Comparison of ENCODE assay signal across 27 cellular contexts in the genomic region with DNA sequence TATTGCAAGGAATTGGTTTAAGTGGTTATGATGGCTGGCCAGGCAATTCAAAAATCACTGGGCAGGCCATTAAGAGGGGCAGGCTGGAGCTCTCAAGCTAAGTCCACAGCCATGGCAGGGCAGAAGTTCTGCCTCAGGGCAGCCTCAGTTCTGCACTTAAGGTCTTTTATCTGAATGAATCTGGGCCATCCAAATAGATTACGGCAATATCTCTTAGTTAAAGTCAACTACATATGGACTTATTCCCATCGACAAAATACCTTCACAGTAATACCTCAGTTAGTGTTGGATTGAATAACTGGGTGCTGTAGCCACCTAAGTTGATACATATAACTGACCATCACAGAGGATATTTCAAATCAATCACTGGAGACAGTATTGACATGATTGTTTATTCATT.
"Had no signal": no experiment of that assay in that cellular context is flagged by ENCODE, and none has a peak within 500 bp of the region (broad histone marks: within the 10 kb centered on the region; RNA-seq: fewer than 3 reads in every experiment).

No MANE protein-coding gene starts in this region.

- ATAC-seq: stimulated activated effector memory CD8-positive, alpha-beta T cell treated with anti-CD3 and anti-CD28 coated beads, Interleukin-12 subunit alpha, Interleukin-12 subunit beta, amount 100 ng/mL, for 72 hours; stimulated activated memory B cell treated with anti-CD40 and anti-IgM and Interleukin-4, amounts not matched to agents 10 μg/mL and 1 μg/mL and 100 μg/mL, for 72 hours; stimulated activated naive B cell treated with anti-CD40 and anti-IgM and Interleukin-4, amounts not matched to agents 10 μg/mL and 1 μg/mL and 100 μg/mL, for 72 hours; stimulated activated naive CD8-positive, alpha-beta T cell treated with anti-CD3 and anti-CD28 coated beads, Interleukin-15, amount 100 ng/mL, for 72 hours; stimulated activated naive CD8-positive, alpha-beta T cell treated with anti-CD3 and anti-CD28 coated beads, Interleukin-15, Interleukin-2, amounts not matched to agents 100 U/mL and 50 U/mL, for 24 hours; upper lobe of right lung had no signal

- H3K9me3 ChIP-seq: suprapubic skin, testis, thoracic aorta, thyroid gland, tibial artery, transverse colon, upper lobe of left lung, upper lobe of right lung, uterus, vagina had no signal

- FAIRE-seq: urothelium cell line had no signal

- H3K4me1 ChIP-seq: stomach, suprapubic skin, testis, thyroid gland, tibial artery, tibial nerve, transverse colon, upper lobe of left lung, upper lobe of right lung, uterus, vagina had no signal

- H3K27ac ChIP-seq: stomach, suprapubic skin, testis, thoracic aorta, thyroid gland, tibial artery, tibial nerve, transverse colon, upper lobe of left lung, upper lobe of right lung, uterus, vagina had no signal

- H3K4me3 ChIP-seq: stomach, suprapubic skin, testis, thoracic aorta, thyroid gland, tibial artery, tibial nerve, transverse colon, upper lobe of left lung, upper lobe of right lung, uterus, vagina had no signal

- DNase-seq: stimulated activated CD4-positive, alpha-beta T cell treated with anti-CD3 and anti-CD28 coated beads, Interleukin-2, amount 100 ng/mL, for 48 hours; stimulated activated CD4-positive, alpha-beta T cell treated with anti-CD3 and anti-CD28 coated beads, Interleukin-4, amount 100 ng/mL, for 1 hour; stimulated activated CD4-positive, alpha-beta T cell treated with anti-CD3 and anti-CD28 coated beads, Interleukin-4, amount 100 ng/mL, for 24 hours; stimulated activated CD4-positive, alpha-beta T cell treated with anti-CD3 and anti-CD28 coated beads, Interleukin-4, amount 100 ng/mL, for 4 hours; stimulated activated CD8-positive, alpha-beta memory T cell treated with anti-CD3 and anti-CD28 coated beads, Interleukin-4, amount 100 ng/mL, for 48 hours; stimulated activated naive B cell treated with anti-CD40 and anti-IgM and Interleukin-4, amounts not matched to agents 10 μg/mL and 1 μg/mL and 100 μg/mL, for 72 hours; stimulated activated naive CD4-positive, alpha-beta T cell; stimulated activated naive CD4-positive, alpha-beta T cell treated with Interleukin-2 at 50 U/mL for 16 hours; stimulated activated naive CD8-positive, alpha-beta T cell treated with anti-CD3 and anti-CD28 coated beads, Interleukin-15, amount 100 ng/mL, for 72 hours; stimulated activated naive CD8-positive, alpha-beta T cell treated with anti-CD3 and anti-CD28 coated beads, Interleukin-15, Interleukin-2, amounts not matched to agents 100 U/mL and 50 U/mL, for 24 hours; stomach; substantia nigra; testis; thyroid gland; tibial artery; transverse colon; trophoblast cell; upper lobe of right lung; uterus had no signal

- H3K36me3 ChIP-seq: stomach, suprapubic skin, thoracic aorta, thyroid gland, tibial artery, tibial nerve, transverse colon, upper lobe of left lung, upper lobe of right lung, uterus, vagina had no signal

- H3K27me3 ChIP-seq: stomach, suprapubic skin, testis, thyroid gland, tibial artery, tibial nerve, transverse colon, upper lobe of left lung, upper lobe of right lung, uterus, vagina had no signal
